In the genomic region with DNA sequence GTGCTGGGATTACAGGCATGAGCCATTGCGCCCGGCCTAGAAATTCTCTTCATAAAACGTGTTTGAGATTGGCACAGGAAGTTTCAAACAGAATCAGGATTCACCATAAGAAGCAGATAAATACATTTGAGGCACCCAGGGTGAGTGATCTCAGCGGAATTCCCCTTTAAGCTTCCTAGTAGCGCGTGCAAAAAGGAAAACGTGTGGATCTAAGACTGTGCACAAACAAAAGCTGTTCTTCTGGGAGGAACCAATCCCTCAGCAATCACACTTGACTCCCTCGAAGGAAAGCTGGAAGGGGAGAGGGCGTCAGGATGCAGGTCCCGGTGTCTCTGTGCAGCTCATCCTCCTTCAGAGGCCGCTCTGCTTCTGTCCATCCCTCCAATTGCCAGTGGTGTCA, we compare ENCODE assay signal across 23 cellular contexts. TPM values are rescaled to one million over a fixed set of nuclear protein-coding genes. Genes with fewer than 3 reads are reported as not detected.
DNase-seq lines count a peak whose midpoint lies in the region; ATAC-seq and TF ChIP-seq lines count a peak whose summit lies in the region.
"Had no signal": no experiment of that assay in that cellular context is flagged by ENCODE, and none has a peak within 500 bp of the region (broad histone marks: within the 10 kb centered on the region; RNA-seq: fewer than 3 reads in every experiment).

No MANE protein-coding gene starts in this region.

- peaks cover 95% of the 10 kb centered on the region for H3K27me3 ChIP-seq in MM.1S (replicated peaks; ENCODE audit: insufficient read depth, low read length)
- peaks cover 0 to 2% of the 10 kb centered on the region in 2 donors for H3K27me3 ChIP-seq in esophagus (ENCODE audit: control insufficient read depth in 1 of 2, insufficient read depth in 2 of 2, low read length in 2 of 2)
- peaks cover 0 to 34% (median 18%) of the 10 kb centered on the region in 3 donors for H3K27me3 ChIP-seq in psoas muscle (ENCODE audit: insufficient read depth in 3 of 3, low read length in 2 of 3)
- peaks cover 0 to 70% of the 10 kb centered on the region in 2 donors for H3K27me3 ChIP-seq in tibial artery
- H3K27me3 ChIP-seq: cardiac muscle cell, testis had no signal

- H3K27ac ChIP-seq in MM.1S (ENCODE audit: low read length) = no peak overlapping the region
- peak overlapping the region in 1 of 2 donors; percentile 25 for H3K27ac ChIP-seq in esophagus (ENCODE audit: low read depth in 2 of 2, low read length in 1 of 2)
- H3K27ac ChIP-seq in psoas muscle = no peak overlapping the region
- H3K27ac ChIP-seq in tibial artery = no peak overlapping the region
- H3K27ac ChIP-seq: cardiac muscle cell, testis had no signal

- H3K4me3 Mint-ChIP-seq in Calu3 (ENCODE audit: low read depth, unreplicated experiment) = peak overlapping the region; percentile 39
- H3K4me3 Mint-ChIP-seq: natural killer cell treated with Interleukin-12 subunit alpha and Interleukin-12 subunit beta and Interleukin-15 and Interleukin-18, amount 100 ng/mL, for 72 hours had no signal

- intact Hi-C loops in Calu3 (cut with micrococcal nuclease; ENCODE audit: unreplicated experiment) = no loop called here
- intact Hi-C loops in psoas muscle (cut with DNase I) = no loop called here
- intact Hi-C loops in tibial artery (cut with DNase I; ENCODE audit: low total_unique reads) = no loop called here

- no peaks in the 10 kb centered on the region for H3K27me3 Mint-ChIP-seq in Calu3 (ENCODE audit: unreplicated experiment)
- H3K27me3 Mint-ChIP-seq: natural killer cell treated with Interleukin-12 subunit alpha and Interleukin-12 subunit beta and Interleukin-15 and Interleukin-18, amount 100 ng/mL, for 72 hours had no signal

- H4K20me1 ChIP-seq in MM.1S (ENCODE audit: insufficient read depth, low read length) = no peaks in the 10 kb centered on the region

- WGBS in esophagus, 2 donors = 56 to 60% methylated on average over 11 of the region's 11 CpGs
- WGBS in psoas muscle, 3 donors = 64 to 73% (median 69%) methylated on average over 11 of the region's 11 CpGs

- H3K9me3 ChIP-seq in MM.1S (replicated peaks; ENCODE audit: insufficient read depth, low read length) = no peaks in the 10 kb centered on the region
- H3K9me3 ChIP-seq in esophagus (ENCODE audit: control insufficient read depth in 2 of 2, insufficient read depth in 1 of 2, low read depth in 1 of 2, low read length in 1 of 2) = peaks cover 0 to 4% of the 10 kb centered on the region in 2 donors
- no peaks in the 10 kb centered on the region for H3K9me3 ChIP-seq in psoas muscle
- no peaks in the 10 kb centered on the region for H3K9me3 ChIP-seq in tibial artery
- H3K9me3 ChIP-seq: testis had no signal

- H3K36me3 ChIP-seq in MM.1S (replicated peaks; ENCODE audit: insufficient read depth, low read length) (no peaks in the 10 kb centered on the region), esophagus (ENCODE audit: control insufficient read depth in 2 of 2, insufficient read depth in 2 of 2, low read length in 1 of 2) (no peaks in the 10 kb centered on the region), psoas muscle (ENCODE audit: insufficient read depth in 1 of 2, low read depth in 1 of 2) (no peaks in the 10 kb centered on the region), tibial artery (no peaks in the 10 kb centered on the region)
- H3K36me3 ChIP-seq: cardiac muscle cell, spleen had no signal

- no peaks in the 10 kb centered on the region for H3K9me2 ChIP-seq in MM.1S (replicated peaks; ENCODE audit: insufficient read depth, low read length)

- H3K4me1 Mint-ChIP-seq in Calu3 (ENCODE audit: low read depth, unreplicated experiment) = no peaks in the 10 kb centered on the region
- H3K4me1 Mint-ChIP-seq: immature natural killer cell had no signal

- 0 out of 2 replicates have a peak, but pooled peaks cover 8% of the 10 kb centered on the region for H3K4me1 ChIP-seq in MM.1S (ENCODE audit: low read length)
- H3K4me1 ChIP-seq in esophagus (ENCODE audit: control insufficient read depth in 2 of 2, insufficient read depth in 2 of 2, low read length in 1 of 2) = peaks cover 0 to 5% of the 10 kb centered on the region in 2 donors
- H3K4me1 ChIP-seq in psoas muscle = no peaks in the 10 kb centered on the region
- H3K4me1 ChIP-seq in tibial artery = no peaks in the 10 kb centered on the region

- no peak for ATAC-seq in psoas muscle
- ATAC-seq in GM21723 (IDR thresholded peaks at IDR 0.05; ENCODE audit: unreplicated experiment) = no peak
- ATAC-seq: natural killer cell treated with Interleukin-12 subunit alpha and Interleukin-12 subunit beta and Interleukin-15 and Interleukin-18, amount 100 ng/mL, for 72 hours had no signal

- peak overlapping the region; percentile 81 for H3K4me2 ChIP-seq in MM.1S (ENCODE audit: low read depth, low read length)

- BruUV-seq in Calu3 (replicated peaks; lab: Mats Ljungman, UMichigan) = no TSS peak

- H3K9me3 Mint-ChIP-seq in Calu3 (ENCODE audit: low read depth, unreplicated experiment) = no peaks in the 10 kb centered on the region
- H3K9me3 Mint-ChIP-seq: immature natural killer cell; natural killer cell treated with Interleukin-12 subunit alpha and Interleukin-12 subunit beta and Interleukin-15 and Interleukin-18, amount 100 ng/mL, for 72 hours had no signal

- H3K79me2 ChIP-seq in MM.1S (ENCODE audit: low read length) = no peaks in the 10 kb centered on the region

- no peak overlapping the region for H2AFZ ChIP-seq in MM.1S (ENCODE audit: low read length)

- H3K36me3 Mint-ChIP-seq in Calu3 (ENCODE audit: insufficient read depth, unreplicated experiment) = no peaks in the 10 kb centered on the region
- H3K36me3 Mint-ChIP-seq: immature natural killer cell; natural killer cell treated with Interleukin-12 subunit alpha and Interleukin-12 subunit beta and Interleukin-15 and Interleukin-18, amount 100 ng/mL, for 72 hours had no signal

- DNase-seq in Calu3 (no peak), MM.1S (no peak), psoas muscle (no peak), tibial artery (no peak), NCI-H1092 (lab: John Stamatoyannopoulos, UW) (no peak)
- DNase-seq: activated CD4-positive, CD25-positive, alpha-beta regulatory T cell treated with anti-CD3 and anti-CD28 coated beads, Interleukin-2, amount 50 U/mL, for 72 hours; activated effector memory CD4-positive, alpha-beta T cell treated with Interleukin-2 at 50 U/mL for 16 hours; effector CD4-positive, alpha-beta T cell; EL; glutamatergic neuron; immature natural killer cell; KBM-7; MV-4-11; NCI-H187 treated with DMSO at 0.1 percent for 48 hours; RPMI8226; spleen; stimulated activated CD4-positive, alpha-beta T cell treated with anti-CD3 and anti-CD28 coated beads, Interleukin-4, amount 100 ng/mL, for 4 hours; T-helper 9 cell; testis had no signal

- no peak for TF ChIP-seq CTCF in Calu3 (IDR thresholded peaks at IDR 0.05; ENCODE audit: unreplicated experiment)
- no peak for TF ChIP-seq CTCF in MM.1S (IDR thresholded peaks at IDR 0.05; ENCODE audit: low read length)
- TF ChIP-seq CTCF in psoas muscle (IDR thresholded peaks at IDR 0.05) = no peak
- TF ChIP-seq CTCF in tibial artery (IDR thresholded peaks at IDR 0.05) = no peak

- H3F3A ChIP-seq in MM.1S (ENCODE audit: insufficient read depth, low read length) = no peaks in the 10 kb centered on the region

- H3K27ac Mint-ChIP-seq in Calu3 (ENCODE audit: unreplicated experiment) = no peak overlapping the region
- H3K27ac Mint-ChIP-seq: immature natural killer cell; natural killer cell treated with Interleukin-12 subunit alpha and Interleukin-12 subunit beta and Interleukin-15 and Interleukin-18, amount 100 ng/mL, for 72 hours had no signal

- H3K9ac ChIP-seq in MM.1S (ENCODE audit: low read length) = no peak overlapping the region; the same call in 1 of the 2 replicates

- H3K4me3 ChIP-seq in MM.1S (ENCODE audit: low read length) (peak overlapping the region; percentile 57), esophagus (ENCODE audit: low read depth in 1 of 2, low read length in 2 of 2) (peak overlapping the region; percentile 54), psoas muscle (peak overlapping the region; percentile 11), tibial artery (no peak overlapping the region)
- H3K4me3 ChIP-seq: cardiac muscle cell, spleen, testis had no signal

- CTCF ChIA-PET in Calu3 (lab: Charles Lee) = interaction anchor here (1.7 kb wide), 1 partner anchor 9 kb away, joined by 4 read pairs; no protein-coding TSS in a partner anchor

RNA-seq across cellular contexts. Expression of a gene that starts 15.5 kb away (rescaled TPM):
- total RNA-seq in Calu3 (2022) (12.9 and 14.2 TPM in 2 replicates), psoas muscle (10 to 100 TPM; 14.3 to 40.5 (median 23.3) TPM)
- polyA plus RNA-seq in esophagus (10 to 100 TPM; 10.9 to 19.4 TPM), psoas muscle (10 to 100 TPM in 2 of 3 donors, 1 to 10 TPM in 1; 9.1 to 22.0 (median 18.7) TPM)

Comparison
In these comparisons a context has a peak if more than half of its experiments do, and no peak if none do; other contexts are left out.
1. H3K4me3 ChIP-seq: peak in MM.1S (single experiment), esophagus (2 of 2) and psoas muscle (single experiment); none in tibial artery (0 of 2).